ENCODE assay signal across 13 cellular contexts in the genomic region with DNA sequence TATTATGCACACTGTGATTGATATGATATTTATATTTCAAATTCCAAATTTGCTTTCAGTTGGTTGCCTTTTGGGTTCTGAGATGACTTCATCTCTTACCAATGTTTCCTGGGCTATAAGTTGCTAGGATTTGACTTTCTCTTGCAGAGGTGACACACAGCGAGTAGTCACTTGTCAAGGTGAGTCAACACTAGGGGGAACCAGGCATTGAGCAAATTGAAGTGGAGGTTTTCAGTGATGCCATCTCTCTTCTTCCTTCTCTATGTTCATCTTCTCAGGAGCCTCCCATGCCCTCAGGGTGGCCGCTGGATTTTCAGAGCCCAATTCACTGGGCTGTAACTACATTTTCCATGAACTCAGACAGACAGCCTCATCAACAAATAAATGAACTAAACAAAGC. TPM values are rescaled to one million over a fixed set of nuclear protein-coding genes. Genes with fewer than 3 reads are reported as not detected.
DNase-seq lines count a peak whose midpoint lies in the region; ATAC-seq, FAIRE-seq and TF ChIP-seq lines count a peak whose summit lies in the region.
"Had no signal": no experiment of that assay in that cellular context is flagged by ENCODE, and none has a peak within 500 bp of the region (broad histone marks: within the 10 kb centered on the region; RNA-seq: fewer than 3 reads in every experiment).

No MANE protein-coding gene starts in this region.

- WGBS in H1 (ENCODE audit: extremely low coverage in 1 of 2, insufficient coverage in 1 of 2, insufficient read length in 1 of 2, insufficient replicate concordance in 2 of 2, low coverage in 1 of 2, low lambda C conversion rate in 2 of 2, missing lambda C conversion rate in 1 of 2), 2 experiments, result 75% methylated on average over 2 of the region's 2 CpGs; no CpG with 5 or more reads in 1 of the 2 experiments

- peak; percentile 56 for DNase-seq in AG08396 (ENCODE audit: low spot score)
- no peak for DNase-seq in GM10248 (ENCODE audit: extremely low spot score)
- peak; percentile 78 for DNase-seq in RCC 7860 (ENCODE audit: low spot score)
- DNase-seq in H1 (ENCODE audit: low read depth in 1 of 2, low spot score in 2 of 2), result no peak
- DNase-seq in dorsolateral prefrontal cortex, result no peak
- DNase-seq in mucosa of descending colon, result no peak
- DNase-seq: activated effector memory CD4-positive, alpha-beta T cell treated with Interleukin-2 at 50 U/mL for 16 hours; DMS 273 treated with DMSO at 0.1 percent for 48 hours; lower lobe of right lung; NCI-H1417 treated with DMSO at 0.1 percent for 48 hours had no signal

- POLR2A ChIA-PET in GM10248 (lab: Yijun Ruan, JAX) (no interaction called here), H1 (lab: Charles Lee; ENCODE audit: partially characterized antibody) (no interaction called here)

- no peak overlapping the region for H2BK12ac ChIP-seq in H1 (ENCODE audit: low read depth, low read length)

- no peak for TF ChIP-seq POLR2A in H1 (IDR thresholded peaks at IDR 0.05; ENCODE audit: control extremely low read depth in 1 of 2, low read depth in 2 of 2, low read length in 2 of 2)

- no peak overlapping the region for H2BK120ac ChIP-seq in H1 (replicated peaks; ENCODE audit: low read depth, low read length)

- peaks cover 0 to 4% (median 2%) of the 10 kb centered on the region in 4 experiments; a peak in 4 of 7 replicates for H3K4me1 ChIP-seq in H1 (replicated peaks in 1 of 4; ENCODE audit: control insufficient read depth in 3 of 4, insufficient read depth in 4 of 4, low read length in 3 of 4)
- peaks cover 5% of the 10 kb centered on the region for H3K4me1 ChIP-seq in mucosa of descending colon (ENCODE audit: low read depth)

- peak; percentile 35 to 62; a peak in 3 of 4 replicates for TF ChIP-seq RAD21 in H1 (IDR thresholded peaks at IDR 0.05 in 1 of 2, conservative IDR thresholded peaks at IDR 0.05 in 1 of 2; ENCODE audit: low read depth in 2 of 2, low read length in 2 of 2)

- H3K4ac ChIP-seq in H1 (replicated peaks; ENCODE audit: insufficient read length, low read depth, low read length), result no peak overlapping the region

- no peak overlapping the region for H3K14ac ChIP-seq in H1 (ENCODE audit: insufficient read length)

- no peak overlapping the region for H3K56ac ChIP-seq in H1 (replicated peaks; ENCODE audit: insufficient read length, low read depth, low read length)

- H3K9me3 ChIP-seq in H1 (ENCODE audit: insufficient read depth in 2 of 2, low read depth in 1 of 2, low read length in 1 of 2), result no peaks in the 10 kb centered on the region
- H3K9me3 ChIP-seq in mucosa of descending colon, result no peaks in the 10 kb centered on the region
- H3K9me3 ChIP-seq: lower lobe of right lung had no signal

- H3K4me3 ChIP-seq in H1 (ENCODE audit: extremely low read depth in 1 of 4, insufficient read depth in 2 of 4, low read depth in 3 of 4, low read length in 4 of 4), result no peak overlapping the region
- H3K4me3 ChIP-seq in dorsolateral prefrontal cortex, result no peak overlapping the region
- no peak overlapping the region for H3K4me3 ChIP-seq in mucosa of descending colon
- H3K4me3 ChIP-seq: lower lobe of right lung had no signal

- no peak overlapping the region for H3K9ac ChIP-seq in H1 (replicated peaks in 1 of 4; ENCODE audit: extremely low read depth in 1 of 4, low read depth in 3 of 4, low read length in 3 of 4)

- peak; percentile 55 for FAIRE-seq in RCC 7860 (lab: Jason Lieb, UNC)
- FAIRE-seq in H1 (lab: Jason Lieb, UNC), result no peak

- H3K18ac ChIP-seq in H1 (ENCODE audit: extremely low read depth, low read length), result no peak overlapping the region

- ATAC-seq in HG03354 (IDR thresholded peaks at IDR 0.05; ENCODE audit: poor library complexity, severe bottlenecking, unreplicated experiment), result no peak
- ATAC-seq in HG02970 (IDR thresholded peaks at IDR 0.05; ENCODE audit: low FRiP score, unreplicated experiment), result no peak
- ATAC-seq in mucosa of descending colon, result no peak
- ATAC-seq: lower lobe of right lung, sciatic nerve had no signal

- CTCF ChIA-PET in GM10248 (lab: Yijun Ruan, JAX) (interaction anchor here (1.4 kb wide), 1 partner anchor 11 kb away, joined by 4 read pairs; no protein-coding TSS in a partner anchor), H1 (lab: Charles Lee; ENCODE audit: partially characterized antibody) (interaction anchor here (1.1 to 1.2 kb wide), 2 partner anchors 11 to 138 kb away, joined by 3 to 5 read pairs; no protein-coding TSS in a partner anchor)

- H3K36me3 ChIP-seq in H1 (ENCODE audit: control insufficient read depth in 2 of 4, insufficient read depth in 4 of 4, low read length in 3 of 4) (no peaks in the 10 kb centered on the region), mucosa of descending colon (ENCODE audit: low read depth) (no peaks in the 10 kb centered on the region)
- H3K36me3 ChIP-seq: lower lobe of right lung had no signal

- no peaks in the 10 kb centered on the region for H3K23me2 ChIP-seq in H1 (ENCODE audit: low read depth, low read length)

- H4K91ac ChIP-seq in H1 (replicated peaks; ENCODE audit: insufficient read length, low read length), result no peak overlapping the region

- H2AFZ ChIP-seq in H1 (ENCODE audit: low read length), result no peak overlapping the region

- intact Hi-C loops in dorsolateral prefrontal cortex (cut with DNase I), result no loop called here
- intact Hi-C loops in mucosa of descending colon (cut with DNase I, micrococcal nuclease), result no loop called here

- H3K27ac ChIP-seq in H1 (ENCODE audit: low read depth, low read length) (no peak overlapping the region), dorsolateral prefrontal cortex (no peak overlapping the region)
- H3K27ac ChIP-seq: lower lobe of right lung had no signal

- H4K20me1 ChIP-seq in H1 (replicated peaks in 1 of 2; ENCODE audit: control insufficient read depth in 1 of 2, insufficient read depth in 2 of 2, low read length in 2 of 2), result no peaks in the 10 kb centered on the region

- peaks cover 2 to 10% (median 10%) of the 10 kb centered on the region in 4 experiments for H3K27me3 ChIP-seq in H1 (replicated peaks in 1 of 4; ENCODE audit: control insufficient read depth in 3 of 4, extremely low read depth in 1 of 4, insufficient read depth in 3 of 4, low read length in 3 of 4)
- H3K27me3 ChIP-seq in dorsolateral prefrontal cortex, result no peaks in the 10 kb centered on the region

- no peak overlapping the region for H3K4me2 ChIP-seq in H1 (ENCODE audit: insufficient read depth in 1 of 2, low read depth in 2 of 2, low read length in 2 of 2)

- peak; percentile 10 for TF ChIP-seq CTCF in GM10248 (IDR thresholded peaks at IDR 0.05; ENCODE audit: control extremely low read depth, extremely low read depth, low read depth, missing control alignments)
- peak; percentile 8 to 48 (median 33) for TF ChIP-seq CTCF in H1 (IDR thresholded peaks at IDR 0.05; ENCODE audit: control extremely low read depth in 1 of 3, insufficient read depth in 1 of 3, low read depth in 1 of 3, low read length in 3 of 3)
- TF ChIP-seq CTCF in dorsolateral prefrontal cortex (IDR thresholded peaks at IDR 0.05 in 54 of 56, conservative IDR thresholded peaks at IDR 0.05 in 2 of 56; ENCODE audit: low read depth in 1 of 56, partially characterized antibody in 56 of 56), result no peak
- no peak for TF ChIP-seq CTCF in mucosa of descending colon (IDR thresholded peaks at IDR 0.05)

- H4K8ac ChIP-seq in H1 (ENCODE audit: extremely low read depth, insufficient read depth, low read length), result no peak overlapping the region

- no peak overlapping the region for H3K23ac ChIP-seq in H1 (ENCODE audit: insufficient read length)

- H2AK5ac ChIP-seq in H1 (ENCODE audit: low read depth, low read length), result no peak overlapping the region

- H2BK15ac ChIP-seq in H1 (ENCODE audit: low read length), result no peak overlapping the region

- no peaks in the 10 kb centered on the region for H3K79me2 ChIP-seq in H1 (ENCODE audit: control insufficient read depth in 1 of 2, insufficient read depth in 2 of 2, low read length in 2 of 2)

- no peaks in the 10 kb centered on the region for H3K79me1 ChIP-seq in H1 (ENCODE audit: low read depth, low read length)

- H2BK5ac ChIP-seq in H1 (ENCODE audit: low read depth, low read length), result no peak overlapping the region

- no peak for TF ChIP-seq EP300 in H1 (IDR thresholded peaks at IDR 0.05; ENCODE audit: borderline replicate concordance in 1 of 2, low read depth in 2 of 2, low read length in 2 of 2)

- no peak overlapping the region for H2BK20ac ChIP-seq in H1 (ENCODE audit: low read length)

- H4K5ac ChIP-seq in H1 (ENCODE audit: insufficient read length, low read depth, low read length), result no peak overlapping the region

TF ChIP-seq in H1, 55 proteins besides CTCF, POLR2A, EP300 and RAD21:
- TF ChIP-seq GTF2F1 (IDR thresholded peaks at IDR 0.05; ENCODE audit: borderline replicate concordance, low read depth, low read length) (no peak), GABPA (IDR thresholded peaks at IDR 0.05; ENCODE audit: borderline replicate concordance, insufficient read depth, low read length) (0 out of 2 replicates have a peak, but pooled peaks have one; percentile 26)
- TF ChIP-seq, protein P1, sequence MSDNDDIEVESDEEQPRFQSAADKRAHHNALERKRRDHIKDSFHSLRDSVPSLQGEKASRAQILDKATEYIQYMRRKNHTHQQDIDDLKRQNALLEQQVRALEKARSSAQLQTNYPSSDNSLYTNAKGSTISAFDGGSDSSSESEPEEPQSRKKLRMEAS (IDR thresholded peaks at IDR 0.05), result no peak
TF ChIP-seq in H1: peak in this region for 1.

RNA-seq across cellular contexts. Expression of a gene that starts 6.0 kb away (rescaled TPM):
- 40.6 and 46.2 TPM in 2 replicates for total RNA-seq in H1 (2021; fragmentation: NEBNext Ultra II Directional; extraction: Animal tissue kit (Norgen Biotek cat#: 25700))
- polyA plus RNA-seq in H1 (2011; rRNA removed), result 5.8 and 8.6 TPM in 2 replicates
- 9.1 TPM for polyA plus RNA-seq in H1 (2011; cell fraction: cytosol; rRNA removed)
- 14.1 TPM for polyA plus RNA-seq in H1 (2011; cell fraction: nucleus; rRNA removed)
- polyA plus RNA-seq in H1 (2012, experiment 1 of 2), result 14.2 to 22.0 TPM (median 18.0 TPM) in 4 replicates
- 1.0 TPM for polyA plus RNA-seq in H1 (2012, experiment 2 of 2)
- 33.8 TPM for polyA plus RNA-seq in H1 (2013, experiment 1 of 2)
- polyA plus RNA-seq in H1 (2013, experiment 2 of 2), result 28.8 TPM
- 63.8 and 126 TPM in 2 replicates for polyA minus RNA-seq in H1 (2011; rRNA and poly(A)+ RNA removed)
- 54.1 TPM for polyA minus RNA-seq in H1 (2011; cell fraction: cytosol; rRNA and poly(A)+ RNA removed)
- 47.9 TPM for polyA minus RNA-seq in H1 (2011; cell fraction: nucleus; rRNA and poly(A)+ RNA removed)
- total RNA-seq in dorsolateral prefrontal cortex, result 10 to 100 TPM; 45.2 to 97.3 (median 64.6) TPM
- 10 to 100 TPM; 39.2 to 77.3 (median 74.7) TPM for total RNA-seq in mucosa of descending colon

RNA-seq across cellular contexts. Expression of a gene that starts 38.9 kb away (rescaled TPM):
- total RNA-seq in H1 (2021; fragmentation: NEBNext Ultra II Directional; extraction: Animal tissue kit (Norgen Biotek cat#: 25700)), result not detected in 2 replicates
- polyA plus RNA-seq in H1 (2011; rRNA removed), result not detected in 2 replicates
- polyA plus RNA-seq in H1 (2011; cell fraction: cytosol; rRNA removed), result not detected
- not detected for polyA plus RNA-seq in H1 (2011; cell fraction: nucleus; rRNA removed)
- not detected in 4 replicates for polyA plus RNA-seq in H1 (2012, experiment 1 of 2)
- not detected for polyA plus RNA-seq in H1 (2012, experiment 2 of 2)
- polyA plus RNA-seq in H1 (2013, experiment 1 of 2), result not detected
- polyA plus RNA-seq in H1 (2013, experiment 2 of 2), result not detected
- polyA minus RNA-seq in H1 (2011; rRNA and poly(A)+ RNA removed), result not detected in 2 replicates
- polyA minus RNA-seq in H1 (2011; cell fraction: cytosol; rRNA and poly(A)+ RNA removed), result not detected
- polyA minus RNA-seq in H1 (2011; cell fraction: nucleus; rRNA and poly(A)+ RNA removed), result not detected
- total RNA-seq in dorsolateral prefrontal cortex (under 1 TPM in 2 of 120 experiments, not detected in 118; 0.47 to 0.48 TPM), mucosa of descending colon (100 to 1,000 TPM; 102 to 288 (median 119) TPM)
- total RNA-seq: lower lobe of right lung, sciatic nerve had no signal

Comparison
In these comparisons a context has a peak if more than half of its experiments do, and no peak if none do; other contexts are left out.
1. DNase-seq: peak in AG08396 (single experiment) and RCC 7860 (single experiment); none in GM10248 (single experiment), H1 (0 of 2), dorsolateral prefrontal cortex (0 of 10) and mucosa of descending colon (0 of 3).
2. CTCF ChIP-seq: peak in GM10248 (single experiment) and H1 (3 of 3); none in dorsolateral prefrontal cortex (0 of 56) and mucosa of descending colon (single experiment).
3. RNA of a gene that starts 38.9 kb away (total RNA-seq): 102 to 288 TPM in mucosa of descending colon; not detected in H1 and 0.47 to 0.48 TPM in dorsolateral prefrontal cortex; every median in the first group is over 10 times any median in the second.